Comparison of ENCODE assay signal across 8 cellular contexts in the genomic region with DNA sequence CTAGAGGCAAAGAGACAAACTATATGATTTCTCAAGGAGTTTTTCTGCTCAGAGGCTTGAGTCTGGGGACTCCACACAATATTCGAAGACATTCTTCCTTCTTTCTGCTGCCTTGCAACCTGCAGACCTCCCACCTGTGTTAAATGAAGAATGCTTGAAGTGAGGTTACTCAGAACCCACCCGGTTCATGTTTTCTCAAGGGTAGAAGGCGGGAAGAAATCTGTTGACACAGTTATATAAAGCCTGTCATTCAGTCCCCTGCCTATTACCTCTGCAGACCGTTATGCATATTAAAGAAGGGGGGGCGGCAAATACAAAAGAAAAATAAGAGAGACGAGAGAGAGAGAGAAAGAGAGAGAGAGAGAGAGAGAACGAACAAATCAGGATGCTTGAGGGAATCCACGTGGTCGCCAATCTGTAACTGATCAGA. TPM values are rescaled to one million over a fixed set of nuclear protein-coding genes. Genes with fewer than 3 reads are reported as not detected.
A peak's percentile ranks its signal among the peaks of the same experiment; 100 is the strongest.
DNase-seq lines count a peak whose midpoint lies in the region; ATAC-seq and TF ChIP-seq lines count a peak whose summit lies in the region.

No MANE protein-coding gene starts in this region.

- H3K4me3 Mint-ChIP-seq in natural killer cell, result peak overlapping the region; percentile 89

- DNase-seq in EH (ENCODE audit: low read depth) (peak; percentile 40), NCI-H1092 treated with DMSO at 0.1 percent for 48 hours (lab: John Stamatoyannopoulos, UW) (peak; percentile 81), choroid plexus epithelial cell (ENCODE audit: low read depth) (peak; percentile 65), natural killer cell (no peak), NCI-H2081 treated with DMSO at 0.1 percent for 48 hours (lab: John Stamatoyannopoulos, UW) (no peak), NCI-H345 (lab: John Stamatoyannopoulos, UW) (no peak)
- no peak for DNase-seq in activated CD8-positive, alpha-beta memory T cell treated with anti-CD3 and anti-CD28 coated beads, Interleukin-2, amount 50 U/mL, for 4 hours

- ATAC-seq in natural killer cell, result no peak
- no peak for ATAC-seq in GM21367 (IDR thresholded peaks at IDR 0.05; ENCODE audit: unreplicated experiment)

- H3K9me3 Mint-ChIP-seq in natural killer cell, result no peaks in the 10 kb centered on the region

- H3K36me3 Mint-ChIP-seq in natural killer cell, result no peaks in the 10 kb centered on the region

- peak overlapping the region; percentile 66 for H3K4me3 ChIP-seq in choroid plexus epithelial cell (ENCODE audit: low read depth, low read length)

- TF ChIP-seq CTCF in choroid plexus epithelial cell (conservative IDR thresholded peaks at IDR 0.05; ENCODE audit: low read depth, low read length), result no peak
- TF ChIP-seq CTCF in natural killer cell (IDR thresholded peaks at IDR 0.05), result no peak

- intact Hi-C loops in natural killer cell (cut with micrococcal nuclease), result no loop called here

- H3K27ac Mint-ChIP-seq in natural killer cell, result peak overlapping the region; percentile 94 to 98

- H3K27me3 Mint-ChIP-seq in natural killer cell (ENCODE audit: low read depth in 2 of 2), result no peaks in the 10 kb centered on the region

- H3K4me1 Mint-ChIP-seq in natural killer cell, result peaks cover 38 to 44% of the 10 kb centered on the region in 2 donors

RNA-seq across cellular contexts. Expression of a gene that starts 2.2 kb away (rescaled TPM):
- 100 to 1,000 TPM; 146 to 176 (median 157) TPM for total RNA-seq in natural killer cell

RNA-seq across cellular contexts. Expression of a gene that starts 32.7 kb away (rescaled TPM):
- 100 to 1,000 TPM in 2 of 3 donors, 10 to 100 TPM in 1; 90.3 to 135 (median 107) TPM for total RNA-seq in natural killer cell

Comparison
In these comparisons a context has a peak if more than half of its experiments do, and no peak if none do; other contexts are left out.
1. DNase-seq: peak in EH (single experiment), NCI-H1092 treated with DMSO at 0.1 percent for 48 hours (single experiment) and choroid plexus epithelial cell (single experiment); none in natural killer cell (single experiment), NCI-H2081 treated with DMSO at 0.1 percent for 48 hours (single experiment), NCI-H345 (single experiment) and activated CD8-positive, alpha-beta memory T cell treated with anti-CD3 and anti-CD28 coated beads, Interleukin-2, amount 50 U/mL, for 4 hours (single experiment).